21 cellular contexts compared by ENCODE assay signal in the genomic region with DNA sequence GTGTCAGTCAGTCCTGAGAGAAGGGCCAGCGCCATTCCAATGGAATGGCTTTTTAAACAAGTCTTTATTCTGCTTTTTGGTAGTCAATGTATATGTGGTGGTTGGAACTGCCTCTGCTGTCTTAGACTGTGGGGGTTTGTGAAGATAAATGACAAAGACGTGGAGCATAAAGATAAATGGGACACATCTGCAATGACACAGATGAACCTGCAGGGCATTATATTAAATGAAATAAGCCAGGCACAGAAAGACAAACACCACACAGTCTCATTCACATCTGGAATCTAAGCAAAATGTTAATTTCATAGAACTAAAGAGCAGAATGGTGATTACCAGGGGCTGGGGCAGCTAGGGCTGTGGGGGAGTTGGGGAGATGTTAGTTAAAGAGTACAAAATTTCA.
DNase-seq lines count a peak whose midpoint lies in the region; ATAC-seq and TF ChIP-seq lines count a peak whose summit lies in the region.
"Had no signal": no experiment of that assay in that cellular context is flagged by ENCODE, and none has a peak within 500 bp of the region (broad histone marks: within the 10 kb centered on the region; RNA-seq: fewer than 3 reads in every experiment).

No MANE protein-coding gene starts in this region.

- ATAC-seq in T-cell (replicated peaks in 1 of 4) = no peak
- ATAC-seq: A549 had no signal

- POLR2A ChIA-PET in T-cell (lab: Charles Lee) = no interaction called here

- H3K36me3 ChIP-seq in BE2C = no peaks in the 10 kb centered on the region

- H3K27me3 Mint-ChIP-seq in type B pancreatic cell (no peaks in the 10 kb centered on the region), T-cell (no peaks in the 10 kb centered on the region)
- H3K27me3 Mint-ChIP-seq: CD4-positive, alpha-beta memory T cell had no signal

- H3K4me3 Mint-ChIP-seq in type B pancreatic cell (no peak overlapping the region), T-cell (no peak overlapping the region)
- H3K4me3 Mint-ChIP-seq: CD4-positive, alpha-beta memory T cell had no signal

- TF ChIP-seq CTCF in BE2C (IDR thresholded peaks at IDR 0.05; ENCODE audit: low read depth, low read length) = peak; percentile 29
- peak; percentile 29 for TF ChIP-seq CTCF in type B pancreatic cell (conservative IDR thresholded peaks at IDR 0.05)

- H3K4me1 ChIP-seq in BE2C = peaks cover 17% of the 10 kb centered on the region
- H3K4me1 ChIP-seq: A549 had no signal

- H3K4me1 Mint-ChIP-seq in type B pancreatic cell (ENCODE audit: unreplicated experiment) (no peaks in the 10 kb centered on the region), T-cell (no peaks in the 10 kb centered on the region)
- H3K4me1 Mint-ChIP-seq: CD4-positive, alpha-beta memory T cell had no signal

- DNase-seq in BE2C (no peak), NAMALWA (ENCODE audit: low spot score) (peak; percentile 14), SK-N-DZ (ENCODE audit: low spot score) (peak; percentile 16), type B pancreatic cell (ENCODE audit: extremely low spot score, unreplicated experiment) (no peak), T-cell (no peak)
- no peak for DNase-seq in activated T-cell treated with anti-CD3 and anti-CD28 coated beads, Interleukin-2, amount 50 U/mL, for 1 hour
- no peak for DNase-seq in stimulated activated naive CD4-positive, alpha-beta T cell (lab: John Stamatoyannopoulos, UW)
- DNase-seq: 8988T; ACHN; AML-193; C1 segment of cervical spinal cord; Calu3; CD4-positive, alpha-beta memory T cell; COR-L47; DMS53; DMS79 treated with DMSO at 0.1 percent for 48 hours; GF-D8; GM23248; H7; HCEC 1CT had no signal

- no peaks in the 10 kb centered on the region for H3K36me3 Mint-ChIP-seq in type B pancreatic cell
- no peaks in the 10 kb centered on the region for H3K36me3 Mint-ChIP-seq in T-cell
- H3K36me3 Mint-ChIP-seq: CD4-positive, alpha-beta memory T cell had no signal

- H3K9me3 ChIP-seq in BE2C = no peaks in the 10 kb centered on the region
- H3K9me3 ChIP-seq: A549 had no signal

- H3K4me3 ChIP-seq in BE2C (ENCODE audit: low read depth, low read length) = no peak overlapping the region
- H3K4me3 ChIP-seq: A549, GM23248 had no signal

- H3K27ac Mint-ChIP-seq in type B pancreatic cell (no peak overlapping the region), T-cell (no peak overlapping the region)
- H3K27ac Mint-ChIP-seq: CD4-positive, alpha-beta memory T cell had no signal

- H3K27me3 ChIP-seq in BE2C = no peaks in the 10 kb centered on the region

- H3K9me3 Mint-ChIP-seq in type B pancreatic cell = no peaks in the 10 kb centered on the region
- H3K9me3 Mint-ChIP-seq in T-cell = peaks cover 0 to 5% (median 0%) of the 10 kb centered on the region in 3 donors

- CTCF ChIA-PET in T-cell (lab: Charles Lee) = no interaction called here

Comparison
In these comparisons a context has a peak if more than half of its experiments do, and no peak if none do; other contexts are left out.
1. DNase-seq: peak in NAMALWA (single experiment) and SK-N-DZ (single experiment); none in BE2C (single experiment), type B pancreatic cell (single experiment), T-cell (0 of 34), activated T-cell treated with anti-CD3 and anti-CD28 coated beads, Interleukin-2, amount 50 U/mL, for 1 hour (single experiment) and stimulated activated naive CD4-positive, alpha-beta T cell (0 of 6).